ENCODE assay signal across 10 cellular contexts in genomic region chr5:141634162-141634561, GRCh38. TPM values are rescaled to one million over a fixed set of nuclear protein-coding genes. Genes with fewer than 3 reads are reported as not detected.
DNase-seq lines count a peak whose midpoint lies in the region; ATAC-seq and TF ChIP-seq lines count a peak whose summit lies in the region.
"Had no signal": no experiment of that assay in that cellular context is flagged by ENCODE, and none has a peak within 500 bp of the region (broad histone marks: within the 10 kb centered on the region; RNA-seq: fewer than 3 reads in every experiment).

No MANE protein-coding gene starts in this region.

- no peak overlapping the region for H3K18ac ChIP-seq in trophoblast cell (ENCODE audit: low read length)

- H2AFZ ChIP-seq in trophoblast cell (ENCODE audit: insufficient read depth, low read length, poor library complexity) = no peak overlapping the region

- no CpG with 5 or more reads among the region's 3 CpGs for WGBS in trophoblast cell (ENCODE audit: extremely low coverage, insufficient coverage, insufficient read length)
- WGBS in sigmoid colon, 2 donors = 50 to 70% methylated on average over 3 of the region's 3 CpGs

- no peak for TF ChIP-seq CTCF in GM10266 (IDR thresholded peaks at IDR 0.05; ENCODE audit: control insufficient read depth, insufficient read depth, low read depth, missing control alignments)
- no peak for TF ChIP-seq CTCF in GM20000 (IDR thresholded peaks at IDR 0.05; ENCODE audit: extremely low read depth, missing control alignments)
- TF ChIP-seq CTCF in sigmoid colon (IDR thresholded peaks at IDR 0.05) = no peak

- H3K4me1 ChIP-seq in trophoblast cell (ENCODE audit: control insufficient read depth in 1 of 2, insufficient read depth in 2 of 2, low read length in 2 of 2) (peaks cover 6 to 15% of the 10 kb centered on the region in 2 experiments), sigmoid colon (peaks cover 0 to 42% (median 30%) of the 10 kb centered on the region in 4 donors)
- peaks cover 28% of the 10 kb centered on the region for H3K4me1 ChIP-seq in effector memory CD4-positive, alpha-beta T cell (ENCODE audit: control insufficient read depth, insufficient read depth, low read length, poor library complexity, severe bottlenecking)

- H3K27ac ChIP-seq in trophoblast cell (ENCODE audit: low read depth, low read length) (no peak overlapping the region), sigmoid colon (no peak overlapping the region)
- no peak overlapping the region for H3K27ac ChIP-seq in effector memory CD4-positive, alpha-beta T cell (ENCODE audit: insufficient read depth, low read length, poor library complexity, severe bottlenecking)
- H3K27ac ChIP-seq: gastrocnemius medialis had no signal

- no peaks in the 10 kb centered on the region for H3K27me3 Mint-ChIP-seq in activated CD4-positive, alpha-beta memory T cell treated with anti-CD3 and anti-CD28 coated beads, Interleukin-2, amount 10 ng/mL, durations not matched to agents 7 days and 5 days

- H3K79me1 ChIP-seq in trophoblast cell (ENCODE audit: low read length) = peaks cover 7% of the 10 kb centered on the region

- H3K79me2 ChIP-seq in trophoblast cell (ENCODE audit: control insufficient read depth, insufficient read depth, low read length, poor library complexity) = peaks cover 6% of the 10 kb centered on the region

- H4K8ac ChIP-seq in trophoblast cell (ENCODE audit: low read depth, low read length) = no peak overlapping the region

- no peak overlapping the region for H4K91ac ChIP-seq in trophoblast cell (ENCODE audit: low read depth, low read length)

- no peak overlapping the region for H2BK120ac ChIP-seq in trophoblast cell (ENCODE audit: insufficient read depth, low read length, poor library complexity)

- no peak overlapping the region for H4K12ac ChIP-seq in trophoblast cell (ENCODE audit: low read depth, low read length)

- H2BK12ac ChIP-seq in trophoblast cell (ENCODE audit: low read length) = no peak overlapping the region

- H3K4me2 ChIP-seq in trophoblast cell (ENCODE audit: low read length) = no peak overlapping the region

- no peak overlapping the region for H3K23ac ChIP-seq in trophoblast cell (ENCODE audit: low read length)

- H3K36me3 ChIP-seq in trophoblast cell (ENCODE audit: control insufficient read depth in 1 of 2, insufficient read depth in 2 of 2, low read length in 2 of 2) = peaks cover 12 to 15% of the 10 kb centered on the region in 2 experiments
- peaks cover 17% of the 10 kb centered on the region for H3K36me3 ChIP-seq in effector memory CD4-positive, alpha-beta T cell (ENCODE audit: control insufficient read depth, insufficient read depth, low read length)
- peaks cover 0 to 9% (median 6%) of the 10 kb centered on the region in 4 donors for H3K36me3 ChIP-seq in sigmoid colon

- CTCF ChIA-PET in activated CD4-positive, alpha-beta memory T cell treated with anti-CD3 and anti-CD28 coated beads, Interleukin-2, amount 10 ng/mL, durations not matched to agents 7 days and 5 days (lab: Charles Lee) = interaction anchor here (0.5 to 9.4 kb wide), 11 partner anchors 11 to 335 kb away, joined by 3 to 150 read pairs (median 4); partner anchors contain the start of genes DIAPH1, FCHSD1 and RNF14

- no peak overlapping the region for H3K4ac ChIP-seq in trophoblast cell (ENCODE audit: low read depth, low read length)

- H3K36me3 Mint-ChIP-seq in activated CD4-positive, alpha-beta memory T cell treated with anti-CD3 and anti-CD28 coated beads, Interleukin-2, amount 10 ng/mL, durations not matched to agents 7 days and 5 days (ENCODE audit: low read depth) = peaks cover 42% of the 10 kb centered on the region

- DNase-seq in GM10266 (ENCODE audit: extremely low spot score) = peak; percentile 76
- peak; percentile 78 for DNase-seq in GM20000 (ENCODE audit: low spot score)
- DNase-seq in activated CD4-positive, alpha-beta memory T cell treated with anti-CD3 and anti-CD28 coated beads, Interleukin-2, amount 10 ng/mL, durations not matched to agents 7 days and 5 days = no peak
- no peak for DNase-seq in trophoblast cell
- no peak for DNase-seq in effector memory CD4-positive, alpha-beta T cell
- DNase-seq in sigmoid colon = no peak
- DNase-seq in NCI-H1417 treated with DMSO at 0.1 percent for 48 hours (lab: John Stamatoyannopoulos, UW) = no peak
- DNase-seq: activated effector memory CD4-positive, alpha-beta T cell treated with anti-CD3 and anti-CD28 coated beads, Interleukin-2, amount 50 U/mL, for 16 hours; gastrocnemius medialis had no signal

- no peaks in the 10 kb centered on the region for H3K9me3 Mint-ChIP-seq in activated CD4-positive, alpha-beta memory T cell treated with anti-CD3 and anti-CD28 coated beads, Interleukin-2, amount 10 ng/mL, durations not matched to agents 7 days and 5 days

- peak overlapping the region; percentile 69 for H3K27ac Mint-ChIP-seq in activated CD4-positive, alpha-beta memory T cell treated with anti-CD3 and anti-CD28 coated beads, Interleukin-2, amount 10 ng/mL, durations not matched to agents 7 days and 5 days

- H2AK5ac ChIP-seq in trophoblast cell (ENCODE audit: low read length) = no peak overlapping the region

- H3K27me3 ChIP-seq in trophoblast cell (ENCODE audit: insufficient read depth, low read length) (no peaks in the 10 kb centered on the region), sigmoid colon (peaks cover 0 to 17% (median 7%) of the 10 kb centered on the region in 3 donors)
- H3K27me3 ChIP-seq in effector memory CD4-positive, alpha-beta T cell (replicated peaks; ENCODE audit: control insufficient read depth, insufficient read depth, low read length, poor library complexity, severe bottlenecking) = no peaks in the 10 kb centered on the region

- POLR2A ChIA-PET in activated CD4-positive, alpha-beta memory T cell treated with anti-CD3 and anti-CD28 coated beads, Interleukin-2, amount 10 ng/mL, durations not matched to agents 7 days and 5 days (lab: Charles Lee) = interaction anchor here (1.5 to 8.7 kb wide), 5 partner anchors 8 to 335 kb away, joined by 4 to 100 read pairs (median 5); partner anchors contain the start of genes DIAPH1 and RNF14

- H3K4me3 ChIP-seq in trophoblast cell (ENCODE audit: low read depth, low read length) = no peak overlapping the region
- no peak overlapping the region for H3K4me3 ChIP-seq in effector memory CD4-positive, alpha-beta T cell (ENCODE audit: insufficient read depth, low read depth, low read length, poor library complexity, severe bottlenecking)
- no peak overlapping the region for H3K4me3 ChIP-seq in sigmoid colon
- H3K4me3 ChIP-seq: gastrocnemius medialis had no signal

- intact Hi-C loops in sigmoid colon (cut with DNase I) = no loop called here

- H2BK5ac ChIP-seq in trophoblast cell (ENCODE audit: low read depth, low read length, poor library complexity) = no peak overlapping the region

- H3K4me1 Mint-ChIP-seq in activated CD4-positive, alpha-beta memory T cell treated with anti-CD3 and anti-CD28 coated beads, Interleukin-2, amount 10 ng/mL, durations not matched to agents 7 days and 5 days = peaks cover 44% of the 10 kb centered on the region

- H3K9me3 ChIP-seq in trophoblast cell (ENCODE audit: insufficient read depth, low read depth, low read length) (no peaks in the 10 kb centered on the region), sigmoid colon (no peaks in the 10 kb centered on the region)
- H3K9me3 ChIP-seq in effector memory CD4-positive, alpha-beta T cell (ENCODE audit: control insufficient read depth, low read length) = no peaks in the 10 kb centered on the region
- H3K9me3 ChIP-seq: gastrocnemius medialis had no signal

- no peak overlapping the region for H3K9ac ChIP-seq in trophoblast cell (ENCODE audit: low read length)

- peak; percentile 49 for ATAC-seq in HG03280 (IDR thresholded peaks at IDR 0.05; ENCODE audit: unreplicated experiment)
- ATAC-seq: gastrocnemius medialis had no signal

- no peak for TF ChIP-seq EP300 in sigmoid colon (IDR thresholded peaks at IDR 0.05)

- peak overlapping the region; percentile 21 for H3K4me3 Mint-ChIP-seq in activated CD4-positive, alpha-beta memory T cell treated with anti-CD3 and anti-CD28 coated beads, Interleukin-2, amount 10 ng/mL, durations not matched to agents 7 days and 5 days

- no peak for TF ChIP-seq POLR2A in sigmoid colon (IDR thresholded peaks at IDR 0.05)

- no peak overlapping the region for H3K14ac ChIP-seq in trophoblast cell (ENCODE audit: low read length)

RNA-seq across cellular contexts. Expression of gene HDAC3, which starts 2.5 kb away (rescaled TPM):
- 10 to 100 TPM; 72.0 to 77.9 TPM for total RNA-seq in activated CD4-positive, alpha-beta memory T cell treated with anti-CD3 and anti-CD28 coated beads, Interleukin-2, amount 10 ng/mL, durations not matched to agents 7 days and 5 days
- 53.3 and 54.0 TPM in 2 replicates for polyA plus RNA-seq in trophoblast cell (2013)
- 10 to 100 TPM; 32.4 to 51.5 (median 38.2) TPM for total RNA-seq in sigmoid colon
- 10 to 100 TPM; 33.0 to 51.1 (median 37.7) TPM for polyA plus RNA-seq in sigmoid colon

RNA-seq across cellular contexts. Expression of gene RELL2, which starts 2.6 kb away (rescaled TPM):
- 10 to 100 TPM; 18.8 to 19.4 TPM for total RNA-seq in activated CD4-positive, alpha-beta memory T cell treated with anti-CD3 and anti-CD28 coated beads, Interleukin-2, amount 10 ng/mL, durations not matched to agents 7 days and 5 days
- 2.5 and 3.0 TPM in 2 replicates for polyA plus RNA-seq in trophoblast cell (2013)
- total RNA-seq in sigmoid colon = 1 to 10 TPM in 3 of 4 donors, under 1 TPM in 1; 0.99 to 6.1 (median 2.1) TPM
- polyA plus RNA-seq in sigmoid colon = 10 to 100 TPM in 1 of 3 donors, 1 to 10 TPM in 2; 2.4 to 10.5 (median 3.5) TPM

RNA-seq across cellular contexts. Expression of gene DIAPH1, which starts 15.4 kb away (rescaled TPM):
- 100 to 1,000 TPM; 317 to 323 TPM for total RNA-seq in activated CD4-positive, alpha-beta memory T cell treated with anti-CD3 and anti-CD28 coated beads, Interleukin-2, amount 10 ng/mL, durations not matched to agents 7 days and 5 days
- polyA plus RNA-seq in trophoblast cell (2013) = 94.3 and 97.6 TPM in 2 replicates
- 10 to 100 TPM; 14.4 to 26.9 (median 19.8) TPM for total RNA-seq in sigmoid colon
- polyA plus RNA-seq in sigmoid colon = 100 to 1,000 TPM in 1 of 3 donors, 10 to 100 TPM in 2; 54.1 to 105 (median 78.0) TPM

RNA-seq across cellular contexts. Expression of gene FCHSD1, which starts 17.1 kb away (rescaled TPM):
- total RNA-seq in activated CD4-positive, alpha-beta memory T cell treated with anti-CD3 and anti-CD28 coated beads, Interleukin-2, amount 10 ng/mL, durations not matched to agents 7 days and 5 days = 10 to 100 TPM; 69.8 to 71.8 TPM
- polyA plus RNA-seq in trophoblast cell (2013) = 18.2 and 18.6 TPM in 2 replicates
- 10 to 100 TPM; 12.1 to 31.3 (median 20.3) TPM for total RNA-seq in sigmoid colon
- 10 to 100 TPM in 1 of 3 donors, 1 to 10 TPM in 2; 3.0 to 22.6 (median 4.4) TPM for polyA plus RNA-seq in sigmoid colon

RNA-seq across cellular contexts. Expression of gene ARAP3, which starts 47.9 kb away (rescaled TPM):
- 10 to 100 TPM; 13.6 to 13.9 TPM for total RNA-seq in activated CD4-positive, alpha-beta memory T cell treated with anti-CD3 and anti-CD28 coated beads, Interleukin-2, amount 10 ng/mL, durations not matched to agents 7 days and 5 days
- 9.8 and 10.5 TPM in 2 replicates for polyA plus RNA-seq in trophoblast cell (2013)
- total RNA-seq in sigmoid colon = 1 to 10 TPM; 3.3 to 7.8 (median 3.8) TPM
- polyA plus RNA-seq in sigmoid colon = 1 to 10 TPM; 1.2 to 7.0 (median 2.4) TPM

Comparison
In these comparisons a context has a peak if more than half of its experiments do, and no peak if none do; other contexts are left out.
1. DNase-seq: peak in GM10266 (single experiment) and GM20000 (single experiment); none in activated CD4-positive, alpha-beta memory T cell treated with anti-CD3 and anti-CD28 coated beads, Interleukin-2, amount 10 ng/mL, durations not matched to agents 7 days and 5 days (single experiment), trophoblast cell (0 of 2), effector memory CD4-positive, alpha-beta T cell (0 of 3), sigmoid colon (single experiment) and NCI-H1417 treated with DMSO at 0.1 percent for 48 hours (single experiment).
2. RNA of gene DIAPH1, which starts 15.4 kb away (total RNA-seq): 317 to 323 TPM in activated CD4-positive, alpha-beta memory T cell treated with anti-CD3 and anti-CD28 coated beads, Interleukin-2, amount 10 ng/mL, durations not matched to agents 7 days and 5 days; 14.4 to 26.9 TPM in sigmoid colon; every median in the first group is over 10 times any median in the second.